16 cellular contexts compared by ENCODE assay signal in the genomic region with DNA sequence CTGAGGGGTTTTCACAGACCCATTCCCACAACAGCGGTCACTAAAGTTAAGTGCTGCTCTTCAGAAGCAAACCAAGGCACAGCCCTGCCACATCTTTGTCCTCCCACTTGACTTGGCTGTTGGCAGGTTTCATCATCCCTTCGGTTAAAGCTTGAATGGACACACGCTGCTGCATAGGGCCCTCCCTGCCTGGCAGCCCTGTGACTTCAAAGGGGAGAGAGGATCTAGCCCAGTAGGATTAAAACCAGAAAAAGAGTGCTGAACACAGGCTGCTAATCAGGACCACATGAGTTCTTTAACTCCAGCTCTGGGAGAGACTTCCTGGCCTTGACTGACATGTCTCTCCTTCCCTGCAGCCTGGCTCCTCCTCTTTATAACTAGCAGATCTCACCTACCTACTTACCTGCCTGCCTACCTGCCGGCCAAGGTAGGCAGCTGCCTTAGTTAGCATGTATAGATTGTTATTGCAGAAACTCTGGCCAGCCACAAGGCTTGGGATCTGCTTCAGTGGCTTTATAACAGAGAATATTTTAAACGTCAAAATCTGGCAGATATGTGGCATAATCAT. TPM values are rescaled to one million over a fixed set of nuclear protein-coding genes. Genes with fewer than 3 reads are reported as not detected.
A peak's percentile ranks its signal among the peaks of the same experiment; 100 is the strongest.
DNase-seq lines count a peak whose midpoint lies in the region; FAIRE-seq and TF ChIP-seq lines count a peak whose summit lies in the region.
"Had no signal": no experiment of that assay in that cellular context is flagged by ENCODE, and none has a peak within 500 bp of the region (broad histone marks: within the 10 kb centered on the region; RNA-seq: fewer than 3 reads in every experiment).

No MANE protein-coding gene starts in this region.

- no peak for TF ChIP-seq CTCF in brain (conservative IDR thresholded peaks at IDR 0.05)

- H3K36me3 Mint-ChIP-seq in brain = no peaks in the 10 kb centered on the region
- no peaks in the 10 kb centered on the region for H3K36me3 Mint-ChIP-seq in immature natural killer cell

- H3K27ac Mint-ChIP-seq in brain (peak overlapping the region in 3 of 5 experiments; percentile 19 to 86 (median 77)), immature natural killer cell (no peak overlapping the region)
- H3K27ac Mint-ChIP-seq: activated T-cell treated with anti-CD3 and anti-CD28 coated beads, Interleukin-2, amount 50 U/mL, for 24 hours; nephron had no signal

- H3K4me3 Mint-ChIP-seq in brain (peak overlapping the region in 2 of 5 experiments; percentile 29 to 71), immature natural killer cell (no peak overlapping the region)
- H3K4me3 Mint-ChIP-seq: activated T-cell treated with anti-CD3 and anti-CD28 coated beads, Interleukin-2, amount 50 U/mL, for 24 hours; nephron had no signal

- H3K9me3 Mint-ChIP-seq in brain = peaks cover 0 to 2% (median 0%) of the 10 kb centered on the region in 5 experiments
- no peaks in the 10 kb centered on the region for H3K9me3 Mint-ChIP-seq in immature natural killer cell
- H3K9me3 Mint-ChIP-seq: activated T-cell treated with anti-CD3 and anti-CD28 coated beads, Interleukin-2, amount 50 U/mL, for 24 hours; nephron had no signal

- no peak for FAIRE-seq in frontal cortex (lab: Jason Lieb, UNC)

- DNase-seq in DMS53 (lab: John Stamatoyannopoulos, UW) = peak; percentile 45
- DNase-seq in Kasumi-1 (lab: John Stamatoyannopoulos, UW) = peak; percentile 35 to 40
- DNase-seq in left kidney (ENCODE audit: low read depth, low spot score) = peak; percentile 54
- DNase-seq in NCI-H2171 (lab: John Stamatoyannopoulos, UW) = no peak
- DNase-seq in immature natural killer cell = no peak
- no peak for DNase-seq in activated CD4-positive, alpha-beta T cell treated with anti-CD3 and anti-CD28 coated beads, Interleukin-2, amount 50 U/mL, for 48 hours
- no peak for DNase-seq in frontal cortex (ENCODE audit: low spot score in 2 of 2)
- DNase-seq: activated CD4-positive, alpha-beta T cell treated with anti-CD3 and anti-CD28 coated beads for 4 hours; activated T-cell treated with anti-CD3 and anti-CD28 coated beads, Interleukin-2, amount 50 U/mL, for 24 hours; amniotic stem cell; EL; HCEC 1CT; NCI-H1092; NCI-H69 had no signal

- no peaks in the 10 kb centered on the region for H3K27me3 Mint-ChIP-seq in brain
- peaks cover 2 to 6% (median 4%) of the 10 kb centered on the region in 3 donors for H3K27me3 Mint-ChIP-seq in immature natural killer cell (ENCODE audit: low read depth in 3 of 3)
- H3K27me3 Mint-ChIP-seq: activated T-cell treated with anti-CD3 and anti-CD28 coated beads, Interleukin-2, amount 50 U/mL, for 24 hours had no signal

- H3K4me1 Mint-ChIP-seq in brain (peaks cover 10% of the 10 kb centered on the region), immature natural killer cell (no peaks in the 10 kb centered on the region)

RNA-seq across cellular contexts. Expression of gene ERG, which starts 49.6 kb away (rescaled TPM):
- polyA plus RNA-seq in brain (ENCODE audit: insufficient read depth, low read depth, low replicate concordance) (2.8 TPM), immature natural killer cell (not detected)
- total RNA-seq in frontal cortex = 0.82 TPM

Comparison
In these comparisons a context has a peak if more than half of its experiments do, and no peak if none do; other contexts are left out.
1. DNase-seq: peak in DMS53 (single experiment), Kasumi-1 (2 of 2) and left kidney (single experiment); none in NCI-H2171 (single experiment), immature natural killer cell (0 of 3), activated CD4-positive, alpha-beta T cell treated with anti-CD3 and anti-CD28 coated beads, Interleukin-2, amount 50 U/mL, for 48 hours (0 of 2) and frontal cortex (0 of 2).
2. H3K27ac Mint-ChIP-seq: peak in brain (3 of 5); none in immature natural killer cell (0 of 6).